Comparison of ENCODE assay signal across 26 cellular contexts in genomic region chr5:103433216-103433615, GRCh38.
A peak's percentile ranks its signal among the peaks of the same experiment; 100 is the strongest.
DNase-seq lines count a peak whose midpoint lies in the region; ATAC-seq and TF ChIP-seq lines count a peak whose summit lies in the region.
"Had no signal": no experiment of that assay in that cellular context is flagged by ENCODE, and none has a peak within 500 bp of the region (broad histone marks: within the 10 kb centered on the region; RNA-seq: fewer than 3 reads in every experiment).

No MANE protein-coding gene starts in this region.

- peak overlapping the region; percentile 24; the same call in 1 of the 2 replicates for H3K9ac ChIP-seq in SK-N-SH

- no peaks in the 10 kb centered on the region for H3K9me3 ChIP-seq in SK-N-SH
- H3K9me3 ChIP-seq: A549, adrenal gland had no signal

- no peaks in the 10 kb centered on the region for H3K27me3 Mint-ChIP-seq in endothelial cell (ENCODE audit: unreplicated experiment)
- H3K27me3 Mint-ChIP-seq: activated CD8-positive, alpha-beta T cell treated with anti-CD3 and anti-CD28 coated beads for 36 hours; memory B cell had no signal

- no peaks in the 10 kb centered on the region for H3K27me3 ChIP-seq in SK-N-SH (ENCODE audit: insufficient read depth)
- H3K27me3 ChIP-seq: adrenal gland, dorsolateral prefrontal cortex had no signal

- 78% methylated on average over 1 of the region's 1 CpG for WGBS in SK-N-SH (ENCODE audit: low lambda C conversion rate)

- TF ChIP-seq CTCF in SK-N-SH (IDR thresholded peaks at IDR 0.05) (no peak), endothelial cell (IDR thresholded peaks at IDR 0.05; ENCODE audit: unreplicated experiment) (no peak)

- no peaks in the 10 kb centered on the region for H3K9me3 Mint-ChIP-seq in endothelial cell (ENCODE audit: unreplicated experiment)
- H3K9me3 Mint-ChIP-seq: activated CD8-positive, alpha-beta T cell treated with anti-CD3 and anti-CD28 coated beads for 36 hours; H9; memory B cell; T-helper 2 cell treated with Interferon-gamma antibody and Interleukin-4, amounts not matched to agents 5 μg/mL and 100 μg/mL, for 36 hours; WTC11 had no signal

- H3K36me3 Mint-ChIP-seq in endothelial cell (ENCODE audit: low read depth, unreplicated experiment): no peaks in the 10 kb centered on the region
- H3K36me3 Mint-ChIP-seq: CD14-positive monocyte, memory B cell, WTC11 had no signal

- peak overlapping the region; percentile 50 to 63; a peak in 3 of 4 replicates for H3K27ac ChIP-seq in SK-N-SH (ENCODE audit: low read depth in 2 of 2, low read length in 1 of 2)
- H3K27ac ChIP-seq: A549, adrenal gland, dorsolateral prefrontal cortex had no signal

- peak overlapping the region; percentile 79; the same call in 1 of the 2 replicates for H2AFZ ChIP-seq in SK-N-SH (ENCODE audit: low read depth)

- CTCF ChIA-PET in SK-N-SH (lab: Yijun Ruan, JAX): no interaction called here

- TF ChIP-seq RAD21 in SK-N-SH (IDR thresholded peaks at IDR 0.05; ENCODE audit: low read length): no peak

- H3F3A ChIP-seq in SK-N-SH (replicated peaks; ENCODE audit: insufficient read depth): peaks cover 33% of the 10 kb centered on the region

- no peak overlapping the region for H3K27ac Mint-ChIP-seq in endothelial cell (ENCODE audit: unreplicated experiment)
- H3K27ac Mint-ChIP-seq: activated CD8-positive, alpha-beta T cell treated with anti-CD3 and anti-CD28 coated beads for 36 hours; CD14-positive monocyte; H9; memory B cell; T-helper 2 cell treated with Interferon-gamma antibody and Interleukin-4, amounts not matched to agents 5 μg/mL and 100 μg/mL, for 36 hours; WTC11 had no signal

- no peaks in the 10 kb centered on the region for H3K9me2 ChIP-seq in SK-N-SH

- peaks cover 6 to 25% of the 10 kb centered on the region in 2 experiments for H3K4me1 ChIP-seq in SK-N-SH (ENCODE audit: control insufficient read depth in 1 of 2, insufficient read depth in 2 of 2, low read depth in 1 of 2, low read length in 1 of 2)
- H3K4me1 ChIP-seq: A549, adrenal gland had no signal

- 0 out of 2 replicates have a peak overlapping the region, but pooled peaks have one; percentile 3 for H3K4me2 ChIP-seq in SK-N-SH
- H3K4me2 ChIP-seq: A549 had no signal

- POLR2A ChIA-PET in SK-N-SH (lab: Yijun Ruan, JAX): no interaction called here

- no peak overlapping the region for H3K4me3 ChIP-seq in SK-N-SH (ENCODE audit: low read depth in 2 of 2, low read length in 1 of 2)
- H3K4me3 ChIP-seq: A549, adrenal gland, dorsolateral prefrontal cortex, GM12878 had no signal

- TF ChIP-seq EP300 in SK-N-SH (IDR thresholded peaks at IDR 0.05; ENCODE audit: borderline replicate concordance in 1 of 2, low read depth in 1 of 2, low read length in 1 of 2): no peak

- no peaks in the 10 kb centered on the region for H3K4me1 Mint-ChIP-seq in endothelial cell (ENCODE audit: unreplicated experiment)
- H3K4me1 Mint-ChIP-seq: CD14-positive monocyte, memory B cell had no signal

- no peaks in the 10 kb centered on the region for H4K20me1 ChIP-seq in SK-N-SH (ENCODE audit: insufficient read depth)

- no peak for ATAC-seq in HG03378 (IDR thresholded peaks at IDR 0.05; ENCODE audit: unreplicated experiment)
- ATAC-seq in HG03460 (IDR thresholded peaks at IDR 0.05; ENCODE audit: unreplicated experiment): no peak
- ATAC-seq: activated CD8-positive, alpha-beta T cell treated with anti-CD3 and anti-CD28 coated beads for 36 hours; GM12878; left cardiac atrium; right cardiac atrium had no signal

- no peak overlapping the region for H3K4me3 Mint-ChIP-seq in endothelial cell (ENCODE audit: unreplicated experiment)
- H3K4me3 Mint-ChIP-seq: activated CD8-positive, alpha-beta T cell treated with anti-CD3 and anti-CD28 coated beads for 36 hours; CD14-positive monocyte; H9; memory B cell; T-helper 2 cell treated with Interferon-gamma antibody and Interleukin-4, amounts not matched to agents 5 μg/mL and 100 μg/mL, for 36 hours; WTC11 had no signal

- H3K36me3 ChIP-seq in SK-N-SH (replicated peaks in 1 of 2; ENCODE audit: control insufficient read depth in 1 of 2, insufficient read depth in 2 of 2, low read length in 1 of 2): no peaks in the 10 kb centered on the region
- H3K36me3 ChIP-seq: adrenal gland had no signal

- H3K79me2 ChIP-seq in SK-N-SH (ENCODE audit: insufficient read depth): no peaks in the 10 kb centered on the region

- DNase-seq in AG20443 (ENCODE audit: low spot score) (peak; percentile 45), LHCN-M2 (ENCODE audit: low read depth) (peak; percentile 59), SK-N-SH (no peak), kidney glomerular epithelial cell (lab: John Stamatoyannopoulos, UW) (peak; percentile 59), NCI-H1105 (lab: John Stamatoyannopoulos, UW) (no peak), endothelial cell (ENCODE audit: low spot score) (no peak)
- DNase-seq: activated CD8-positive, alpha-beta T cell treated with anti-CD3 and anti-CD28 coated beads for 36 hours; activated T-cell treated with anti-CD3 and anti-CD28 coated beads, Interleukin-2, amount 50 U/mL, for 1 hour; adrenal gland; central memory CD4-positive, alpha-beta T cell; dorsolateral prefrontal cortex; H9; left cardiac atrium; NCI-H146; NCI-H774; right cardiac atrium; stimulated activated CD4-positive, alpha-beta T cell treated with anti-CD3 and anti-CD28 coated beads, Interleukin-15, amount 100 ng/mL, for 24 hours; substantia nigra had no signal

TF ChIP-seq in SK-N-SH, 30 proteins besides CTCF, POLR2A, EP300 and RAD21 (continues in another document):
- TF ChIP-seq FOXM1 (IDR thresholded peaks at IDR 0.05; ENCODE audit: low read depth) (no peak), TEAD4 (IDR thresholded peaks at IDR 0.05; ENCODE audit: borderline replicate concordance, insufficient read depth) (no peak), GABPA (IDR thresholded peaks at IDR 0.05; ENCODE audit: low read depth) (no peak), PBX3 (IDR thresholded peaks at IDR 0.05) (peak; percentile 50), JUND (IDR thresholded peaks at IDR 0.05) (peak; percentile 44), RCOR1 (IDR thresholded peaks at IDR 0.05; ENCODE audit: low read length) (no peak), TCF12 (IDR thresholded peaks at IDR 0.05) (peak; percentile 29; the same call in 1 of the 2 replicates), YY1 (IDR thresholded peaks at IDR 0.05; ENCODE audit: low read depth) (no peak), SIN3A (IDR thresholded peaks at IDR 0.05; ENCODE audit: borderline replicate concordance, low read depth, low read length) (no peak)
- TF ChIP-seq, protein P1, sequence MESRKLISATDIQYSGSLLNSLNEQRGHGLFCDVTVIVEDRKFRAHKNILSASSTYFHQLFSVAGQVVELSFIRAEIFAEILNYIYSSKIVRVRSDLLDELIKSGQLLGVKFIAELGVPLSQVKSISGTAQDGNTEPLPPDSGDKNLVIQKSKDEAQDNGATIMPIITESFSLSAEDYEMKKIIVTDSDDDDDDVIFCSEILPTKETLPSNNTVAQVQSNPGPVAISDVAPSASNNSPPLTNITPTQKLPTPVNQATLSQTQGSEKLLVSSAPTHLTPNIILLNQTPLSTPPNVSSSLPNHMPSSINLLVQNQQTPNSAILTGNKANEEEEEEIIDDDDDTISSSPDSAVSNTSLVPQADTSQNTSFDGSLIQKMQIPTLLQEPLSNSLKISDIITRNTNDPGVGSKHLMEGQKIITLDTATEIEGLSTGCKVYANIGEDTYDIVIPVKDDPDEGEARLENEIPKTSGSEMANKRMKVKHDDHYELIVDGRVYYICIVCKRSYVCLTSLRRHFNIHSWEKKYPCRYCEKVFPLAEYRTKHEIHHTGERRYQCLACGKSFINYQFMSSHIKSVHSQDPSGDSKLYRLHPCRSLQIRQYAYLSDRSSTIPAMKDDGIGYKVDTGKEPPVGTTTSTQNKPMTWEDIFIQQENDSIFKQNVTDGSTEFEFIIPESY (IDR thresholded peaks at IDR 0.05; ENCODE audit: borderline replicate concordance, low read depth): no peak
- TF ChIP-seq, protein P2, sequence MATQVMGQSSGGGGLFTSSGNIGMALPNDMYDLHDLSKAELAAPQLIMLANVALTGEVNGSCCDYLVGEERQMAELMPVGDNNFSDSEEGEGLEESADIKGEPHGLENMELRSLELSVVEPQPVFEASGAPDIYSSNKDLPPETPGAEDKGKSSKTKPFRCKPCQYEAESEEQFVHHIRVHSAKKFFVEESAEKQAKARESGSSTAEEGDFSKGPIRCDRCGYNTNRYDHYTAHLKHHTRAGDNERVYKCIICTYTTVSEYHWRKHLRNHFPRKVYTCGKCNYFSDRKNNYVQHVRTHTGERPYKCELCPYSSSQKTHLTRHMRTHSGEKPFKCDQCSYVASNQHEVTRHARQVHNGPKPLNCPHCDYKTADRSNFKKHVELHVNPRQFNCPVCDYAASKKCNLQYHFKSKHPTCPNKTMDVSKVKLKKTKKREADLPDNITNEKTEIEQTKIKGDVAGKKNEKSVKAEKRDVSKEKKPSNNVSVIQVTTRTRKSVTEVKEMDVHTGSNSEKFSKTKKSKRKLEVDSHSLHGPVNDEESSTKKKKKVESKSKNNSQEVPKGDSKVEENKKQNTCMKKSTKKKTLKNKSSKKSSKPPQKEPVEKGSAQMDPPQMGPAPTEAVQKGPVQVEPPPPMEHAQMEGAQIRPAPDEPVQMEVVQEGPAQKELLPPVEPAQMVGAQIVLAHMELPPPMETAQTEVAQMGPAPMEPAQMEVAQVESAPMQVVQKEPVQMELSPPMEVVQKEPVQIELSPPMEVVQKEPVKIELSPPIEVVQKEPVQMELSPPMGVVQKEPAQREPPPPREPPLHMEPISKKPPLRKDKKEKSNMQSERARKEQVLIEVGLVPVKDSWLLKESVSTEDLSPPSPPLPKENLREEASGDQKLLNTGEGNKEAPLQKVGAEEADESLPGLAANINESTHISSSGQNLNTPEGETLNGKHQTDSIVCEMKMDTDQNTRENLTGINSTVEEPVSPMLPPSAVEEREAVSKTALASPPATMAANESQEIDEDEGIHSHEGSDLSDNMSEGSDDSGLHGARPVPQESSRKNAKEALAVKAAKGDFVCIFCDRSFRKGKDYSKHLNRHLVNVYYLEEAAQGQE (IDR thresholded peaks at IDR 0.05; ENCODE audit: low read depth, low read length): no peak

Comparison
In these comparisons a context has a peak if more than half of its experiments do, and no peak if none do; other contexts are left out.
1. DNase-seq: peak in AG20443 (single experiment), LHCN-M2 (single experiment) and kidney glomerular epithelial cell (single experiment); none in SK-N-SH (single experiment), NCI-H1105 (single experiment) and endothelial cell (single experiment).